8 cellular contexts compared by ENCODE assay signal in genomic region chr14:55430024-55430690, GRCh38. TPM values are rescaled to one million over a fixed set of nuclear protein-coding genes. Genes with fewer than 3 reads are reported as not detected.
DNase-seq lines count a peak whose midpoint lies in the region; ATAC-seq, FAIRE-seq and TF ChIP-seq lines count a peak whose summit lies in the region.

No MANE protein-coding gene starts in this region.

- H3K4me3 ChIP-seq in fibroblast of mammary gland (ENCODE audit: control insufficient read depth, low read depth, low read length) (no peak overlapping the region), prostate gland (no peak overlapping the region)

- no peak overlapping the region for H3K27ac ChIP-seq in prostate gland

- no peaks in the 10 kb centered on the region for H3K36me3 Mint-ChIP-seq in activated CD4-positive, alpha-beta T cell treated with anti-CD3 and anti-CD28 coated beads, Interleukin-2, amount 10 ng/mL, durations not matched to agents 7 days and 5 days (ENCODE audit: low read depth)

- 4% methylated on average over 1 of the region's 1 CpG for WGBS in prostate gland

- no peak overlapping the region for H3K4me3 Mint-ChIP-seq in activated CD4-positive, alpha-beta T cell treated with anti-CD3 and anti-CD28 coated beads, Interleukin-2, amount 10 ng/mL, durations not matched to agents 7 days and 5 days

- DNase-seq in 8988T = peak; percentile 37
- DNase-seq in NCI-H460 (ENCODE audit: extremely low read depth, low read depth) = peak; percentile 50
- DNase-seq in activated CD4-positive, alpha-beta T cell treated with anti-CD3 and anti-CD28 coated beads, Interleukin-2, amount 10 ng/mL, durations not matched to agents 7 days and 5 days = peak; percentile 77
- peak; percentile 87 for DNase-seq in fibroblast of mammary gland (ENCODE audit: low read depth)
- peak; percentile 71 for DNase-seq in prostate gland (ENCODE audit: low spot score)

- POLR2A ChIA-PET in activated CD4-positive, alpha-beta T cell treated with anti-CD3 and anti-CD28 coated beads, Interleukin-2, amount 10 ng/mL, durations not matched to agents 7 days and 5 days (lab: Charles Lee) = no interaction called here

- H3K36me3 ChIP-seq in prostate gland = no peaks in the 10 kb centered on the region

- TF ChIP-seq CTCF in fibroblast of mammary gland (conservative IDR thresholded peaks at IDR 0.05; ENCODE audit: control insufficient read depth, insufficient read depth, low read depth, low read length) (peak; percentile 50), prostate gland (IDR thresholded peaks at IDR 0.05) (peak in 3 of 4 experiments; percentile 36 to 65 (median 55))

- FAIRE-seq in G401.6 (lab: Jason Lieb, UNC) = peak; percentile 6

- no peaks in the 10 kb centered on the region for H3K27me3 Mint-ChIP-seq in activated CD4-positive, alpha-beta T cell treated with anti-CD3 and anti-CD28 coated beads, Interleukin-2, amount 10 ng/mL, durations not matched to agents 7 days and 5 days

- H3K4me1 ChIP-seq in prostate gland (replicated peaks) = no peaks in the 10 kb centered on the region

- H3K4me1 Mint-ChIP-seq in activated CD4-positive, alpha-beta T cell treated with anti-CD3 and anti-CD28 coated beads, Interleukin-2, amount 10 ng/mL, durations not matched to agents 7 days and 5 days = peaks cover 28% of the 10 kb centered on the region

- H3K27ac Mint-ChIP-seq in activated CD4-positive, alpha-beta T cell treated with anti-CD3 and anti-CD28 coated beads, Interleukin-2, amount 10 ng/mL, durations not matched to agents 7 days and 5 days = peak overlapping the region; percentile 66

- H3K9me3 Mint-ChIP-seq in activated CD4-positive, alpha-beta T cell treated with anti-CD3 and anti-CD28 coated beads, Interleukin-2, amount 10 ng/mL, durations not matched to agents 7 days and 5 days = no peaks in the 10 kb centered on the region

- intact Hi-C loops in prostate gland (cut with DNase I) = loop anchor here (5.0 kb wide), 2 partner anchors 218 to 1052 kb away; no protein-coding TSS in a partner anchor

- no peak for TF ChIP-seq POLR2A in prostate gland (IDR thresholded peaks at IDR 0.05)

- CTCF ChIA-PET in activated CD4-positive, alpha-beta T cell treated with anti-CD3 and anti-CD28 coated beads, Interleukin-2, amount 10 ng/mL, durations not matched to agents 7 days and 5 days (lab: Charles Lee) = interaction anchor here (0.6 kb wide), 4 partner anchors 104 to 1039 kb away, joined by 4 read pairs; no protein-coding TSS in a partner anchor

- H3K27me3 ChIP-seq in prostate gland (replicated peaks; ENCODE audit: insufficient read depth) = no peaks in the 10 kb centered on the region

- no peaks in the 10 kb centered on the region for H3K9me3 ChIP-seq in prostate gland

- peak; percentile 70 for ATAC-seq in HG03103 (IDR thresholded peaks at IDR 0.05; ENCODE audit: low read depth, unreplicated experiment)
- no peak for ATAC-seq in HG03045 (IDR thresholded peaks at IDR 0.05; ENCODE audit: unreplicated experiment)

RNA-seq across cellular contexts. Expression of gene TBPL2, which starts 10.3 kb away (rescaled TPM):
- total RNA-seq in NCI-H460 (2014; rRNA removed; shearing (Covaris generic)) = not detected in 2 replicates
- polyA plus RNA-seq in NCI-H460 (2014; cell fraction: nucleus; rRNA removed) = not detected in 2 replicates
- total RNA-seq in activated CD4-positive, alpha-beta T cell treated with anti-CD3 and anti-CD28 coated beads, Interleukin-2, amount 10 ng/mL, durations not matched to agents 7 days and 5 days = not detected
- total RNA-seq in prostate gland = not detected

RNA-seq across cellular contexts. Expression of gene ATG14, which starts 18.5 kb away (rescaled TPM):
- 11.3 and 13.1 TPM in 2 replicates for total RNA-seq in NCI-H460 (2014; rRNA removed; shearing (Covaris generic))
- polyA plus RNA-seq in NCI-H460 (2014; cell fraction: nucleus; rRNA removed) = 10.3 and 16.8 TPM in 2 replicates
- total RNA-seq in activated CD4-positive, alpha-beta T cell treated with anti-CD3 and anti-CD28 coated beads, Interleukin-2, amount 10 ng/mL, durations not matched to agents 7 days and 5 days = 1 to 10 TPM; 5.3 to 6.1 TPM
- total RNA-seq in prostate gland = 10 to 100 TPM; 12.5 to 21.9 TPM

Comparison
In these comparisons a context has a peak if more than half of its experiments do, and no peak if none do; other contexts are left out.
1. DNase-seq: peak in every context shown above with its lines; median percentile 87 in fibroblast of mammary gland; 77 in activated CD4-positive, alpha-beta T cell treated with anti-CD3 and anti-CD28 coated beads, Interleukin-2, amount 10 ng/mL, durations not matched to agents 7 days and 5 days; 71 in prostate gland; 50 in NCI-H460; 37 in 8988T.